34 cellular contexts compared by ENCODE assay signal in genomic region chr2:30443081-30443480, GRCh38.
"Had no signal": no experiment of that assay in that cellular context is flagged by ENCODE, and none has a peak within 500 bp of the region (broad histone marks: within the 10 kb centered on the region; RNA-seq: fewer than 3 reads in every experiment).

No MANE protein-coding gene starts in this region.

- H3K4me3 Mint-ChIP-seq: activated B cell treated with CpG ODN at 0.5 μM for 24 hours; activated CD4-positive, alpha-beta memory T cell treated with anti-CD3 and anti-CD28 coated beads for 36 hours; activated CD4-positive, alpha-beta T cell treated with anti-CD3 and anti-CD28 coated beads, Interleukin-2, amount 10 ng/mL, durations not matched to agents 7 days and 5 days; activated naive CD8-positive, alpha-beta T cell treated with anti-CD3 and anti-CD28 coated beads for 36 hours; central memory CD8-positive, alpha-beta T cell had no signal

- H3K27me3 ChIP-seq: ascending aorta, cardiac muscle cell, MG63 had no signal

- H3K9me3 ChIP-seq: ascending aorta, MG63 had no signal

- H3K27me3 Mint-ChIP-seq: activated B cell treated with CpG ODN at 0.5 μM for 24 hours; activated CD4-positive, alpha-beta memory T cell treated with anti-CD3 and anti-CD28 coated beads for 36 hours; activated CD4-positive, alpha-beta T cell treated with anti-CD3 and anti-CD28 coated beads, Interleukin-2, amount 10 ng/mL, durations not matched to agents 7 days and 5 days; activated naive CD8-positive, alpha-beta T cell treated with anti-CD3 and anti-CD28 coated beads for 36 hours; central memory CD8-positive, alpha-beta T cell had no signal

- H3K27ac Mint-ChIP-seq: activated B cell treated with CpG ODN at 0.5 μM for 24 hours; activated CD4-positive, alpha-beta memory T cell treated with anti-CD3 and anti-CD28 coated beads for 36 hours; activated CD4-positive, alpha-beta T cell treated with anti-CD3 and anti-CD28 coated beads, Interleukin-2, amount 10 ng/mL, durations not matched to agents 7 days and 5 days; activated naive CD8-positive, alpha-beta T cell treated with anti-CD3 and anti-CD28 coated beads for 36 hours had no signal

- H3K9me3 Mint-ChIP-seq: activated B cell treated with CpG ODN at 0.5 μM for 24 hours; activated CD4-positive, alpha-beta memory T cell treated with anti-CD3 and anti-CD28 coated beads for 36 hours; activated CD4-positive, alpha-beta T cell treated with anti-CD3 and anti-CD28 coated beads, Interleukin-2, amount 10 ng/mL, durations not matched to agents 7 days and 5 days; activated naive CD8-positive, alpha-beta T cell treated with anti-CD3 and anti-CD28 coated beads for 36 hours; central memory CD8-positive, alpha-beta T cell had no signal

- DNase-seq: activated B cell treated with CpG ODN at 0.5 μM for 24 hours; activated CD4-positive, alpha-beta memory T cell treated with anti-CD3 and anti-CD28 coated beads for 36 hours; activated CD4-positive, alpha-beta T cell treated with anti-CD3 and anti-CD28 coated beads, Interleukin-2, amount 10 ng/mL, durations not matched to agents 7 days and 5 days; activated CD4-positive, CD25-positive, alpha-beta regulatory T cell treated with anti-CD3 and anti-CD28 coated beads, Interleukin-2, amount 50 U/mL, for 72 hours; activated CD8-positive, alpha-beta memory T cell treated with anti-CD3 and anti-CD28 coated beads, Interleukin-2, amount 50 U/mL, for 4 hours; activated effector memory CD4-positive, alpha-beta T cell treated with anti-CD3 and anti-CD28 coated beads, Interleukin-2, amount 50 U/mL, for 16 hours; activated naive CD4-positive, alpha-beta T cell; activated naive CD4-positive, alpha-beta T cell treated with anti-CD3 and anti-CD28 coated beads, Interleukin-2, amount 50 U/mL, for 16 hours; activated naive CD8-positive, alpha-beta T cell treated with anti-CD3 and anti-CD28 coated beads for 36 hours; activated T-cell treated with anti-CD3 and anti-CD28 coated beads for 4 hours; activated T-cell treated with anti-CD3 and anti-CD28 coated beads, Interleukin-2, amount 50 U/mL, for 48 hours; amygdala; Kasumi-1; KG1; MG63; NCI-H1048; NCI-H1436 treated with DMSO at 0.1 percent for 48 hours; NCI-H187; NCI-H2029 treated with DMSO at 0.1 percent for 48 hours; NCI-H2107; NCI-H2171; NCI-H510A; NCI-H526; NCI-H748 treated with DMSO at 0.1 percent for 48 hours; NK-92 treated with Interleukin-12 subunit alpha and Interleukin-12 subunit beta, amount 100 ng/mL, for 24 hours; Right ventricle myocardium superior; SW 1271; T-helper 1 cell; T-helper 2 cell; T-helper 9 cell had no signal

- H3K27ac ChIP-seq: ascending aorta, cardiac muscle cell, VCaP had no signal

- H3K4me3 ChIP-seq: ascending aorta, cardiac muscle cell, MG63 had no signal

- H3K36me3 ChIP-seq: ascending aorta, cardiac muscle cell, MG63 had no signal
